8 cellular contexts compared by ENCODE assay signal in the genomic region with DNA sequence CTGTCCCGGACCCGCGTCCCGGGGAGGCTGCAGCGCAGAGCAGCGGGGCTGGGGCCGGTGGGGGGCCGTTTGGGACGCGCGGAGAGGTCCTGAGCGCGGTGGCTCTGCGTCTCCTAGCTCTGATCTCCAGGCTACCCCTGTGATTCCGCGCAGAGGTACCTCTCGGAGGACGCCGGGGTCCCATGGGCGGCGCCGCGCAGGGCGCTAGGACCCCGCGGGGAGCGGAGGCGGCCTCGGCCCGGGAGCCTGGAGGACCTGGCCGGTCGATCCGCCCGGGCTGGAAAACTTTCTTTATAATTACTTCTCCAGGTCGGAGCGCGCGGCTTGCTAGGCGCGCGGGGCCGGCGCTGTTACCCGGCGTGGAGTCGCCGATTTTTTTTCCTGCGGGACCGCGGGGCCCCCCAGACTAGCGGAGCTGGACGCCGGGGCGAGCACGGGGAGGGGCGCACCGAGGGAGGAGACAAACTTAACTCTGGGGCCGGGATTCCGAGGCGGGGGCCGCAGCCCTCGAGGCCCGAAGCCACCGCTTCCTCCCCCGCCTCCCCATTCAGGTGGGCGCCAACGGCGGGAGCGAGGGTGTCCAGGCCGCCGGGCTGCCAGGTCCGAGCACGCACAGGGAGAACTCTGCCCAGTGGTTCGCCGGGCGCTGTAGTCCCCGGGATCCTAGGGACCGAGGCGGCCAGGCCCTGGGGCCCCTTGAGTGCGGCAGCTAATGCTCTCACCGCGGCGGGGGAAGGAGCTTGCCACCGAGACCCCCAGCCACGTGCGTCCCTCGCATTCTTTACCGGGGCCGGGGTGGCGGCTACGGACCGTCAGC. TPM values are rescaled to one million over a fixed set of nuclear protein-coding genes. Genes with fewer than 3 reads are reported as not detected.
DNase-seq lines count a peak whose midpoint lies in the region; ATAC-seq and TF ChIP-seq lines count a peak whose summit lies in the region.

No MANE protein-coding gene starts in this region.

- peak; percentile 57 for DNase-seq in CD1c-positive myeloid dendritic cell (ENCODE audit: extremely low spot score)
- peak; percentile 26 for DNase-seq in NCI-H2196 (lab: John Stamatoyannopoulos, UW; ENCODE audit: unreplicated experiment)
- DNase-seq in MCF 10A (ENCODE audit: unreplicated experiment), result peak; percentile 51
- peak in 2 of 3 donors; percentile 33 to 44 for DNase-seq in immature natural killer cell
- no peak for DNase-seq in COR-L47 (lab: John Stamatoyannopoulos, UW)
- DNase-seq in inferior parietal cortex (ENCODE audit: extremely low spot score), result no peak

- H3K27ac ChIP-seq in skin epidermis, result peak overlapping the region; percentile 20 to 92 (median 86)

- peak; percentile 19 for ATAC-seq in GM21619 (IDR thresholded peaks at IDR 0.05; ENCODE audit: unreplicated experiment)

- H3K36me3 Mint-ChIP-seq in MCF 10A (ENCODE audit: insufficient read depth, unreplicated experiment), result no peaks in the 10 kb centered on the region
- no peaks in the 10 kb centered on the region for H3K36me3 Mint-ChIP-seq in immature natural killer cell

- CTCF ChIA-PET in MCF 10A (lab: Yijun Ruan, JAX), result interaction anchor here (0.5 to 2.6 kb wide), 29 partner anchors 8 to 1135 kb away, joined by 3 to 12 read pairs (median 4); partner anchors contain the start of gene CEBPG

- no peaks in the 10 kb centered on the region for H3K4me1 Mint-ChIP-seq in MCF 10A (ENCODE audit: insufficient read depth, unreplicated experiment)
- H3K4me1 Mint-ChIP-seq in immature natural killer cell, result peaks cover 0 to 6% of the 10 kb centered on the region in 2 donors

- intact Hi-C loops in MCF 10A (cut with micrococcal nuclease), result loop anchor here (2.0 to 5.0 kb wide), 3 partner anchors 66 to 89 kb away; no protein-coding TSS in a partner anchor

- peak overlapping the region; percentile 60 to 91 (median 68) for H3K4me3 ChIP-seq in skin epidermis

- H3K4me3 Mint-ChIP-seq in MCF 10A (ENCODE audit: unreplicated experiment) (peak overlapping the region; percentile 75), immature natural killer cell (peak overlapping the region; percentile 60 to 77 (median 71))

- TF ChIP-seq CTCF in MCF 10A (IDR thresholded peaks at IDR 0.05; ENCODE audit: unreplicated experiment), result no peak

- BruUV-seq in MCF 10A (replicated peaks; lab: Mats Ljungman, UMichigan), result no TSS peak

- H3K27ac Mint-ChIP-seq in MCF 10A (ENCODE audit: low read depth, unreplicated experiment) (no peak overlapping the region), immature natural killer cell (no peak overlapping the region)

- H3K9me3 Mint-ChIP-seq in MCF 10A (ENCODE audit: unreplicated experiment) (no peaks in the 10 kb centered on the region), immature natural killer cell (no peaks in the 10 kb centered on the region)

- H3K27me3 Mint-ChIP-seq in MCF 10A (ENCODE audit: insufficient read depth, unreplicated experiment) (no peaks in the 10 kb centered on the region), immature natural killer cell (ENCODE audit: low read depth in 3 of 3) (peaks cover 0 to 13% (median 6%) of the 10 kb centered on the region in 3 donors)

- POLR2A ChIA-PET in MCF 10A (lab: Yijun Ruan, JAX), result interaction anchor here (0.6 to 8.3 kb wide), 20 partner anchors 9 to 1430 kb away, joined by 3 to 110 read pairs (median 4); partner anchors contain the start of gene CEBPG

RNA-seq across cellular contexts. Expression of gene CEBPA, which starts 0.8 kb away (rescaled TPM):
- total RNA-seq in MCF 10A (2022), result 4.7 and 6.2 TPM in 2 replicates
- polyA plus RNA-seq in immature natural killer cell, result 1 to 10 TPM; 2.7 to 5.3 (median 3.9) TPM

Comparison
In these comparisons a context has a peak if more than half of its experiments do, and no peak if none do; other contexts are left out.
1. DNase-seq: peak in CD1c-positive myeloid dendritic cell (single experiment), NCI-H2196 (single experiment), MCF 10A (single experiment) and immature natural killer cell (2 of 3); none in COR-L47 (single experiment) and inferior parietal cortex (single experiment).